In the genomic region with DNA sequence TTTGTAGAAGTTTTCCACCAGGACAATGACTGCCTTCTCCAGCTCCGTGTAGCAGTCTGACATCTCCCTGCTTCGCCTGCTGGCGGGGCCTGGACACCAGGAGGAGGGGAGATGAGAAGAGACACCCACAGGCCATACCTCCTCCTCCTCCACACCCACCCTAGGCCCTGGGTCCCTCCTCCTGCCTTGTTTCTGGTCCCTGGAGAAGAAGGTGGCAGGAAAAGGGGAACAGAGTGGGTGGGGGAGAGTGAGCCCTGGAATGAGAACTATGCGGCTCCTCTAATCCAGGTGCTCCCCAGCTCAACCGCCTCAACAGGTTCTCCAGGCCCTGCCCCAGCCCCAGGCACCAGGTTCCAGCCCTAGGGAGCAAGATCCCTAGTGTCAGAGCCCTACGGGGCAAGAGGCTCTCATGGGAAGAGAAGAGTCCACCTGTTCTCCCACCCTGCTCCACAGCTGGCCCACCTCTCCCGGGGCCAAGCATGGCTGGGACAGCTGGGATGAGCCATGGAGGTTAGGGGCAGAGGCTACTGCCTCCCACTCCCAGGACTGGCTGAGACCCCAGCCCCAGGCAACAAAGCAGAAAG, we compare ENCODE assay signal across 1 cellular context.
TF ChIP-seq lines count a peak whose summit lies in the region.

No MANE protein-coding gene starts in this region.

TF ChIP-seq in HCT116, 20 proteins besides CTCF, POLR2A, EP300 and RAD21 (continued from another document):
- TF ChIP-seq, protein P1, sequence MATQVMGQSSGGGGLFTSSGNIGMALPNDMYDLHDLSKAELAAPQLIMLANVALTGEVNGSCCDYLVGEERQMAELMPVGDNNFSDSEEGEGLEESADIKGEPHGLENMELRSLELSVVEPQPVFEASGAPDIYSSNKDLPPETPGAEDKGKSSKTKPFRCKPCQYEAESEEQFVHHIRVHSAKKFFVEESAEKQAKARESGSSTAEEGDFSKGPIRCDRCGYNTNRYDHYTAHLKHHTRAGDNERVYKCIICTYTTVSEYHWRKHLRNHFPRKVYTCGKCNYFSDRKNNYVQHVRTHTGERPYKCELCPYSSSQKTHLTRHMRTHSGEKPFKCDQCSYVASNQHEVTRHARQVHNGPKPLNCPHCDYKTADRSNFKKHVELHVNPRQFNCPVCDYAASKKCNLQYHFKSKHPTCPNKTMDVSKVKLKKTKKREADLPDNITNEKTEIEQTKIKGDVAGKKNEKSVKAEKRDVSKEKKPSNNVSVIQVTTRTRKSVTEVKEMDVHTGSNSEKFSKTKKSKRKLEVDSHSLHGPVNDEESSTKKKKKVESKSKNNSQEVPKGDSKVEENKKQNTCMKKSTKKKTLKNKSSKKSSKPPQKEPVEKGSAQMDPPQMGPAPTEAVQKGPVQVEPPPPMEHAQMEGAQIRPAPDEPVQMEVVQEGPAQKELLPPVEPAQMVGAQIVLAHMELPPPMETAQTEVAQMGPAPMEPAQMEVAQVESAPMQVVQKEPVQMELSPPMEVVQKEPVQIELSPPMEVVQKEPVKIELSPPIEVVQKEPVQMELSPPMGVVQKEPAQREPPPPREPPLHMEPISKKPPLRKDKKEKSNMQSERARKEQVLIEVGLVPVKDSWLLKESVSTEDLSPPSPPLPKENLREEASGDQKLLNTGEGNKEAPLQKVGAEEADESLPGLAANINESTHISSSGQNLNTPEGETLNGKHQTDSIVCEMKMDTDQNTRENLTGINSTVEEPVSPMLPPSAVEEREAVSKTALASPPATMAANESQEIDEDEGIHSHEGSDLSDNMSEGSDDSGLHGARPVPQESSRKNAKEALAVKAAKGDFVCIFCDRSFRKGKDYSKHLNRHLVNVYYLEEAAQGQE (IDR thresholded peaks at IDR 0.05; ENCODE audit: low read depth): no peak
- no peak for TF ChIP-seq CEBPB (IDR thresholded peaks at IDR 0.05; ENCODE audit: low read depth)
- TF ChIP-seq SIN3A (IDR thresholded peaks at IDR 0.05; ENCODE audit: low read depth): no peak
- no peak for TF ChIP-seq SP1 (IDR thresholded peaks at IDR 0.05; ENCODE audit: low read depth)
- TF ChIP-seq JUND (IDR thresholded peaks at IDR 0.05): no peak
- TF ChIP-seq SRF (IDR thresholded peaks at IDR 0.05; ENCODE audit: low read depth): no peak
- TF ChIP-seq ZNF274 (IDR thresholded peaks at IDR 0.05; ENCODE audit: low read depth, low read length): no peak
- TF ChIP-seq EZH2 (IDR thresholded peaks at IDR 0.05): no peak
- TF ChIP-seq, protein P2, sequence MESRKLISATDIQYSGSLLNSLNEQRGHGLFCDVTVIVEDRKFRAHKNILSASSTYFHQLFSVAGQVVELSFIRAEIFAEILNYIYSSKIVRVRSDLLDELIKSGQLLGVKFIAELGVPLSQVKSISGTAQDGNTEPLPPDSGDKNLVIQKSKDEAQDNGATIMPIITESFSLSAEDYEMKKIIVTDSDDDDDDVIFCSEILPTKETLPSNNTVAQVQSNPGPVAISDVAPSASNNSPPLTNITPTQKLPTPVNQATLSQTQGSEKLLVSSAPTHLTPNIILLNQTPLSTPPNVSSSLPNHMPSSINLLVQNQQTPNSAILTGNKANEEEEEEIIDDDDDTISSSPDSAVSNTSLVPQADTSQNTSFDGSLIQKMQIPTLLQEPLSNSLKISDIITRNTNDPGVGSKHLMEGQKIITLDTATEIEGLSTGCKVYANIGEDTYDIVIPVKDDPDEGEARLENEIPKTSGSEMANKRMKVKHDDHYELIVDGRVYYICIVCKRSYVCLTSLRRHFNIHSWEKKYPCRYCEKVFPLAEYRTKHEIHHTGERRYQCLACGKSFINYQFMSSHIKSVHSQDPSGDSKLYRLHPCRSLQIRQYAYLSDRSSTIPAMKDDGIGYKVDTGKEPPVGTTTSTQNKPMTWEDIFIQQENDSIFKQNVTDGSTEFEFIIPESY (IDR thresholded peaks at IDR 0.05; ENCODE audit: extremely low read depth, insufficient replicate concordance, low read length): no peak
